ENCODE assay signal across 20 cellular contexts in the genomic region with DNA sequence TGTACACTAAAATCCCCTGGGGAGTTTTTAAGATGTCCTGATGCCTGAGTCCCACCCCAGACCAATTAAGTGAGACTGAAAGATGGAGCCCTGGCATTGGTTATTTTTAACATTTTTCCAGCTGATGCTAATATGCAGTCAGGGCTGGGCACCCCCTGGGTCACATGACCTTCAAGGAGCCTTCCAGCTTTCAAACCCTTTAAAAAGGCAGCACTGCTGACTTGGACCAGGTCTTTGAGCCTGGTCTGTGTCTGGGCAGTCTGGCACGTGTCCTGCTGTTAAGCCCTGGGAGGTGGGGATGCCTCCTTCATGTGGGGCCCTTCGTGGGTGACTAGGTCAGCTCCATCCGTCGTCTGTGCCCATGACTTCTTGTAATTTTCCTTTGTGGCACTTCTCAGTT.
DNase-seq lines count a peak whose midpoint lies in the region; ATAC-seq, FAIRE-seq and TF ChIP-seq lines count a peak whose summit lies in the region.
"Had no signal": no experiment of that assay in that cellular context is flagged by ENCODE, and none has a peak within 500 bp of the region (broad histone marks: within the 10 kb centered on the region; RNA-seq: fewer than 3 reads in every experiment).

No MANE protein-coding gene starts in this region.

- no peak overlapping the region for H3K4me3 ChIP-seq in astrocyte (ENCODE audit: insufficient read depth, low read depth, low read length)
- H3K4me3 ChIP-seq: breast epithelium, upper lobe of left lung had no signal

- POLR2A ChIA-PET in HEK293T (lab: Yijun Ruan, JAX): no interaction called here

- no peak overlapping the region for H3K9ac ChIP-seq in astrocyte (ENCODE audit: low read length)

- FAIRE-seq in astrocyte (lab: Jason Lieb, UNC): no peak
- FAIRE-seq: endometrium had no signal

- peak; percentile 2 for ATAC-seq in left ventricle myocardium superior
- ATAC-seq: stimulated activated naive CD8-positive, alpha-beta T cell treated with anti-CD3 and anti-CD28 coated beads, Interleukin-15, amount 100 ng/mL, for 72 hours had no signal

- H3K4me2 ChIP-seq in astrocyte (ENCODE audit: low read length): peak overlapping the region; percentile 74

- no peaks in the 10 kb centered on the region for H3K36me3 ChIP-seq in astrocyte (ENCODE audit: insufficient read depth, low read length)
- H3K36me3 ChIP-seq: breast epithelium, upper lobe of left lung had no signal

- no peak overlapping the region for H2AFZ ChIP-seq in astrocyte (ENCODE audit: low read depth, low read length)

- H3K4me3 Mint-ChIP-seq in astrocyte (ENCODE audit: unreplicated experiment): no peak overlapping the region
- H3K4me3 Mint-ChIP-seq in nephron progenitor cell: peak overlapping the region; percentile 6
- no peak overlapping the region for H3K4me3 Mint-ChIP-seq in activated naive CD8-positive, alpha-beta T cell treated with anti-CD3 and anti-CD28 coated beads for 36 hours
- no peak overlapping the region for H3K4me3 Mint-ChIP-seq in CD14-positive monocyte
- H3K4me3 Mint-ChIP-seq: immature natural killer cell; stimulated activated naive CD8-positive, alpha-beta T cell treated with anti-CD3 and anti-CD28 coated beads, Interleukin-15, amount 100 ng/mL, for 72 hours; T-helper 2 cell treated with Interferon-gamma antibody and Interleukin-4, amounts not matched to agents 5 μg/mL and 100 μg/mL, for 36 hours had no signal

- TF ChIP-seq CTCF in astrocyte (IDR thresholded peaks at IDR 0.05; ENCODE audit: insufficient read depth, low read depth, low read length) (no peak), nephron progenitor cell (IDR thresholded peaks at IDR 0.05) (no peak), CD14-positive monocyte (IDR thresholded peaks at IDR 0.05) (no peak)

- peak overlapping the region; percentile 55 for H3K27ac ChIP-seq in astrocyte (ENCODE audit: low read depth, low read length)
- H3K27ac ChIP-seq: breast epithelium, upper lobe of left lung had no signal

- H3K79me2 ChIP-seq in astrocyte (ENCODE audit: insufficient read depth, low read length): no peaks in the 10 kb centered on the region

- CTCF ChIA-PET in HEK293T (lab: Yijun Ruan, JAX): interaction anchor here (0.6 to 1.1 kb wide), 2 partner anchors 97 to 300 kb away, joined by 3 read pairs; no protein-coding TSS in a partner anchor

- no peaks in the 10 kb centered on the region for H4K20me1 ChIP-seq in astrocyte (ENCODE audit: insufficient read depth, low read length)

- peaks cover 8% of the 10 kb centered on the region for H3K36me3 Mint-ChIP-seq in astrocyte (ENCODE audit: low read depth, unreplicated experiment)
- peaks cover 21% of the 10 kb centered on the region for H3K36me3 Mint-ChIP-seq in nephron progenitor cell (ENCODE audit: low read depth)
- H3K36me3 Mint-ChIP-seq in activated naive CD8-positive, alpha-beta T cell treated with anti-CD3 and anti-CD28 coated beads for 36 hours: no peaks in the 10 kb centered on the region
- H3K36me3 Mint-ChIP-seq in CD14-positive monocyte: peaks cover 0 to 3% of the 10 kb centered on the region in 2 donors

- peaks cover 13% of the 10 kb centered on the region for H3K4me1 Mint-ChIP-seq in astrocyte (ENCODE audit: low read depth, unreplicated experiment)
- peaks cover 100% of the 10 kb centered on the region for H3K4me1 Mint-ChIP-seq in nephron progenitor cell
- peaks cover 27% of the 10 kb centered on the region for H3K4me1 Mint-ChIP-seq in activated naive CD8-positive, alpha-beta T cell treated with anti-CD3 and anti-CD28 coated beads for 36 hours
- H3K4me1 Mint-ChIP-seq in CD14-positive monocyte: peaks cover 19% of the 10 kb centered on the region

- DNase-seq in left ventricle myocardium superior (no peak), cardiac septum (ENCODE audit: low spot score) (no peak), astrocyte (ENCODE audit: low read depth) (no peak), nephron progenitor cell (no peak), LoVo (ENCODE audit: low spot score) (no peak), HEK293T (ENCODE audit: extremely low spot score) (no peak), CD14-positive monocyte (ENCODE audit: low spot score) (no peak)
- DNase-seq in activated naive CD8-positive, alpha-beta T cell treated with anti-CD3 and anti-CD28 coated beads for 36 hours: no peak
- DNase-seq: activated CD8-positive, alpha-beta memory T cell treated with anti-CD3 and anti-CD28 coated beads, Interleukin-2, amount 50 U/mL, for 48 hours; activated effector memory CD4-positive, alpha-beta T cell treated with anti-CD3 and anti-CD28 coated beads, Interleukin-2, amount 50 U/mL, for 16 hours; Calu3; cortex of kidney; immature natural killer cell; NCI-H2081 treated with DMSO at 0.1 percent for 48 hours; stimulated activated CD4-positive, alpha-beta T cell treated with anti-CD3 and anti-CD28 coated beads, Interleukin-4, amount 100 ng/mL, for 24 hours; stimulated activated naive CD8-positive, alpha-beta T cell treated with anti-CD3 and anti-CD28 coated beads, Interleukin-15, amount 100 ng/mL, for 72 hours; upper lobe of left lung had no signal

- peaks cover 24% of the 10 kb centered on the region for H3K4me1 ChIP-seq in astrocyte (ENCODE audit: insufficient read depth, low read length)

- H3K27me3 ChIP-seq in astrocyte (ENCODE audit: insufficient read depth, low read length): no peaks in the 10 kb centered on the region
- H3K27me3 ChIP-seq: breast epithelium, upper lobe of left lung had no signal

- H3K27me3 Mint-ChIP-seq in astrocyte (ENCODE audit: low read depth, unreplicated experiment) (no peaks in the 10 kb centered on the region), nephron progenitor cell (ENCODE audit: low read depth, poor library complexity) (peaks cover 2% of the 10 kb centered on the region), CD14-positive monocyte (ENCODE audit: low read depth in 3 of 3) (peaks cover 0 to 2% (median 0%) of the 10 kb centered on the region in 3 donors)
- no peaks in the 10 kb centered on the region for H3K27me3 Mint-ChIP-seq in activated naive CD8-positive, alpha-beta T cell treated with anti-CD3 and anti-CD28 coated beads for 36 hours
- H3K27me3 Mint-ChIP-seq: stimulated activated naive CD8-positive, alpha-beta T cell treated with anti-CD3 and anti-CD28 coated beads, Interleukin-15, amount 100 ng/mL, for 72 hours had no signal

- intact Hi-C loops in left ventricle myocardium superior (cut with micrococcal nuclease) (no loop called here), cardiac septum (cut with DNase I) (loop anchor here (5.0 kb wide), 1 partner anchor 100 kb away; no protein-coding TSS in a partner anchor), CD14-positive monocyte (cut with micrococcal nuclease) (no loop called here)

- no peaks in the 10 kb centered on the region for H3K9me3 ChIP-seq in astrocyte (ENCODE audit: insufficient read depth, low read depth, low read length)
- H3K9me3 ChIP-seq: breast epithelium, upper lobe of left lung had no signal

- H3K27ac Mint-ChIP-seq in astrocyte (ENCODE audit: unreplicated experiment) (no peak overlapping the region), nephron progenitor cell (peak overlapping the region; percentile 95), CD14-positive monocyte (no peak overlapping the region)
- no peak overlapping the region for H3K27ac Mint-ChIP-seq in activated naive CD8-positive, alpha-beta T cell treated with anti-CD3 and anti-CD28 coated beads for 36 hours
- H3K27ac Mint-ChIP-seq: immature natural killer cell; stimulated activated naive CD8-positive, alpha-beta T cell treated with anti-CD3 and anti-CD28 coated beads, Interleukin-15, amount 100 ng/mL, for 72 hours; T-helper 2 cell treated with Interferon-gamma antibody and Interleukin-4, amounts not matched to agents 5 μg/mL and 100 μg/mL, for 36 hours had no signal

- H3K9me3 Mint-ChIP-seq in astrocyte (ENCODE audit: unreplicated experiment): peaks cover 2% of the 10 kb centered on the region
- H3K9me3 Mint-ChIP-seq in nephron progenitor cell: peaks cover 4% of the 10 kb centered on the region
- no peaks in the 10 kb centered on the region for H3K9me3 Mint-ChIP-seq in activated naive CD8-positive, alpha-beta T cell treated with anti-CD3 and anti-CD28 coated beads for 36 hours
- peaks cover 0 to 2% (median 0%) of the 10 kb centered on the region in 7 donors for H3K9me3 Mint-ChIP-seq in CD14-positive monocyte
- H3K9me3 Mint-ChIP-seq: immature natural killer cell; stimulated activated naive CD8-positive, alpha-beta T cell treated with anti-CD3 and anti-CD28 coated beads, Interleukin-15, amount 100 ng/mL, for 72 hours; T-helper 2 cell treated with Interferon-gamma antibody and Interleukin-4, amounts not matched to agents 5 μg/mL and 100 μg/mL, for 36 hours had no signal

TF ChIP-seq in HEK293T, 16 proteins besides CTCF, POLR2A, EP300 and RAD21:
- TF ChIP-seq FOXA1 (IDR thresholded peaks at IDR 0.05) (no peak), L3MBTL2 (conservative IDR thresholded peaks at IDR 0.05) (no peak), SUZ12 (IDR thresholded peaks at IDR 0.05) (no peak), NFRKB (IDR thresholded peaks at IDR 0.05) (no peak), ZNF384 (IDR thresholded peaks at IDR 0.05) (no peak), HDGF (IDR thresholded peaks at IDR 0.05; ENCODE audit: borderline replicate concordance) (no peak), TARDBP (IDR thresholded peaks at IDR 0.05) (no peak), LEF1 (IDR thresholded peaks at IDR 0.05; ENCODE audit: borderline replicate concordance) (no peak), ARNT (IDR thresholded peaks at IDR 0.05) (no peak), FOXM1 (IDR thresholded peaks at IDR 0.05; ENCODE audit: borderline replicate concordance) (no peak), CTBP1 (IDR thresholded peaks at IDR 0.05; ENCODE audit: borderline replicate concordance) (no peak), FOXK2 (IDR thresholded peaks at IDR 0.05) (no peak), ELF4 (IDR thresholded peaks at IDR 0.05) (no peak)
- TF ChIP-seq, protein P1, sequence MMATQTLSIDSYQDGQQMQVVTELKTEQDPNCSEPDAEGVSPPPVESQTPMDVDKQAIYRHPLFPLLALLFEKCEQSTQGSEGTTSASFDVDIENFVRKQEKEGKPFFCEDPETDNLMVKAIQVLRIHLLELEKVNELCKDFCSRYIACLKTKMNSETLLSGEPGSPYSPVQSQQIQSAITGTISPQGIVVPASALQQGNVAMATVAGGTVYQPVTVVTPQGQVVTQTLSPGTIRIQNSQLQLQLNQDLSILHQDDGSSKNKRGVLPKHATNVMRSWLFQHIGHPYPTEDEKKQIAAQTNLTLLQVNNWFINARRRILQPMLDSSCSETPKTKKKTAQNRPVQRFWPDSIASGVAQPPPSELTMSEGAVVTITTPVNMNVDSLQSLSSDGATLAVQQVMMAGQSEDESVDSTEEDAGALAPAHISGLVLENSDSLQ (IDR thresholded peaks at IDR 0.05): no peak
